In the genomic region with DNA sequence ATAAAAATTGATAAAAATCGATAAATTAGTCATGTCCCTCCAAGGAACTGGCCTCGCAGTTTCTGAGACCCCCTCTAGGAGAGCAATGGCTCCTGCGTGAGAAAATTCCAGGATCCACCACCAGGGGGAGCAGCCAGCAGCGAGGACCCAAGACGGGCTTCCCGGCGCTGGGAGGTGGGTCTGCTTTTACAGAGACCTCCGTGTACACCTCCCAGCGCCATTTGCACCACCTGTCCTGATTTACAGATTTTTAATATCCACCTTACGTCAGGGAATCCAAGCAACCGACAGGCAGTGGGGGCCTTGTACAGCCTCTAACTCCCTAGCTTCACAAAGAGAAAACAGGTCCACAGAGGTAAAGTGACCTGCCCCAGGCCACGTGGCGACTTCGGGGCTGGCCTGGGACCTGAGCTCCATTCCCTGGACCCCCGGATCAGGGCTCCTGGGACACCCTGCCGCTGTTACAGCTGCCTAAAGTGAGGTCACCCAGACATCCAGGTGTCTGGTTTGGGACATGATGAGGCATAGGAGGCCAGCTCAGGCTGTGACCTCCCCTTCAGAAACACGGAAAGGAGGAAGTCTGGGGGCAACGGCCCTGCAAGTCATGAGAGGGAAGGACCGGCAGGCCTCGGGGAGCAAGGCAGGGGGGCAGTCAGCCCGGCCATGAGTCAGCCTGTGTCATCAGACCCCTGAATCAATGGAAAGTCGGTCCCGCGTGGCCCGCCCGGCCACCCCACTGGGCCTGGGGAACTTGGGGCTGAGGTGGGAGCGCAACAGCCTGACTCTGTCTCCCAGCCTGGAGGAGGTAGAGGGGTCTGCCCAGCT, we compare ENCODE assay signal across 2 cellular contexts.
A peak's percentile ranks its signal among the peaks of the same experiment; 100 is the strongest.
TF ChIP-seq lines count a peak whose summit lies in the region.

No MANE protein-coding gene starts in this region.

TF ChIP-seq in A549, 52 proteins besides CTCF, POLR2A, EP300 and RAD21:
- TF ChIP-seq, protein P1, sequence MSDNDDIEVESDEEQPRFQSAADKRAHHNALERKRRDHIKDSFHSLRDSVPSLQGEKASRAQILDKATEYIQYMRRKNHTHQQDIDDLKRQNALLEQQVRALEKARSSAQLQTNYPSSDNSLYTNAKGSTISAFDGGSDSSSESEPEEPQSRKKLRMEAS (IDR thresholded peaks at IDR 0.05) = peak; percentile 53; the same call in 1 of the 2 replicates
- TF ChIP-seq, protein P2, sequence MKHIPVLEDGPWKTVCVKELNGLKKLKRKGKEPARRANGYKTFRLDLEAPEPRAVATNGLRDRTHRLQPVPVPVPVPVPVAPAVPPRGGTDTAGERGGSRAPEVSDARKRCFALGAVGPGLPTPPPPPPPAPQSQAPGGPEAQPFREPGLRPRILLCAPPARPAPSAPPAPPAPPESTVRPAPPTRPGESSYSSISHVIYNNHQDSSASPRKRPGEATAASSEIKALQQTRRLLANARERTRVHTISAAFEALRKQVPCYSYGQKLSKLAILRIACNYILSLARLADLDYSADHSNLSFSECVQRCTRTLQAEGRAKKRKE (CRISPR knock-in tag; IDR thresholded peaks at IDR 0.05; ENCODE audit: low read depth) = no peak
- TF ChIP-seq, protein P3, sequence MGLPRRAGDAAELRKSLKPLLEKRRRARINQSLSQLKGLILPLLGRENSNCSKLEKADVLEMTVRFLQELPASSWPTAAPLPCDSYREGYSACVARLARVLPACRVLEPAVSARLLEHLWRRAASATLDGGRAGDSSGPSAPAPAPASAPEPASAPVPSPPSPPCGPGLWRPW (IDR thresholded peaks at IDR 0.05) = no peak
- TF ChIP-seq PHF8 (IDR thresholded peaks at IDR 0.05; ENCODE audit: borderline replicate concordance, low read depth) (no peak), EHF (CRISPR knock-in tag; IDR thresholded peaks at IDR 0.05) (0 out of 2 replicates have a peak, but pooled peaks have one; percentile 28), GATA3 (IDR thresholded peaks at IDR 0.05; ENCODE audit: borderline replicate concordance) (no peak), HOXB13 (CRISPR knock-in tag; IDR thresholded peaks at IDR 0.05; ENCODE audit: low read depth) (peak; percentile 73; the same call in 1 of the 2 replicates), SMC3 (IDR thresholded peaks at IDR 0.05) (peak; percentile 65)
- TF ChIP-seq, protein P4, sequence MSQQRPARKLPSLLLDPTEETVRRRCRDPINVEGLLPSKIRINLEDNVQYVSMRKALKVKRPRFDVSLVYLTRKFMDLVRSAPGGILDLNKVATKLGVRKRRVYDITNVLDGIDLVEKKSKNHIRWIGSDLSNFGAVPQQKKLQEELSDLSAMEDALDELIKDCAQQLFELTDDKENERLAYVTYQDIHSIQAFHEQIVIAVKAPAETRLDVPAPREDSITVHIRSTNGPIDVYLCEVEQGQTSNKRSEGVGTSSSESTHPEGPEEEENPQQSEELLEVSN (IDR thresholded peaks at IDR 0.05; ENCODE audit: borderline replicate concordance, low read depth) = peak; percentile 26; the same call in 1 of the 2 replicates
- TF ChIP-seq, protein P5, sequence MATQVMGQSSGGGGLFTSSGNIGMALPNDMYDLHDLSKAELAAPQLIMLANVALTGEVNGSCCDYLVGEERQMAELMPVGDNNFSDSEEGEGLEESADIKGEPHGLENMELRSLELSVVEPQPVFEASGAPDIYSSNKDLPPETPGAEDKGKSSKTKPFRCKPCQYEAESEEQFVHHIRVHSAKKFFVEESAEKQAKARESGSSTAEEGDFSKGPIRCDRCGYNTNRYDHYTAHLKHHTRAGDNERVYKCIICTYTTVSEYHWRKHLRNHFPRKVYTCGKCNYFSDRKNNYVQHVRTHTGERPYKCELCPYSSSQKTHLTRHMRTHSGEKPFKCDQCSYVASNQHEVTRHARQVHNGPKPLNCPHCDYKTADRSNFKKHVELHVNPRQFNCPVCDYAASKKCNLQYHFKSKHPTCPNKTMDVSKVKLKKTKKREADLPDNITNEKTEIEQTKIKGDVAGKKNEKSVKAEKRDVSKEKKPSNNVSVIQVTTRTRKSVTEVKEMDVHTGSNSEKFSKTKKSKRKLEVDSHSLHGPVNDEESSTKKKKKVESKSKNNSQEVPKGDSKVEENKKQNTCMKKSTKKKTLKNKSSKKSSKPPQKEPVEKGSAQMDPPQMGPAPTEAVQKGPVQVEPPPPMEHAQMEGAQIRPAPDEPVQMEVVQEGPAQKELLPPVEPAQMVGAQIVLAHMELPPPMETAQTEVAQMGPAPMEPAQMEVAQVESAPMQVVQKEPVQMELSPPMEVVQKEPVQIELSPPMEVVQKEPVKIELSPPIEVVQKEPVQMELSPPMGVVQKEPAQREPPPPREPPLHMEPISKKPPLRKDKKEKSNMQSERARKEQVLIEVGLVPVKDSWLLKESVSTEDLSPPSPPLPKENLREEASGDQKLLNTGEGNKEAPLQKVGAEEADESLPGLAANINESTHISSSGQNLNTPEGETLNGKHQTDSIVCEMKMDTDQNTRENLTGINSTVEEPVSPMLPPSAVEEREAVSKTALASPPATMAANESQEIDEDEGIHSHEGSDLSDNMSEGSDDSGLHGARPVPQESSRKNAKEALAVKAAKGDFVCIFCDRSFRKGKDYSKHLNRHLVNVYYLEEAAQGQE (IDR thresholded peaks at IDR 0.05) = no peak

TF ChIP-seq in endothelial cell of umbilical vein, 7 proteins besides CTCF, POLR2A, EP300 and RAD21:
- TF ChIP-seq, protein P1 (IDR thresholded peaks at IDR 0.05; ENCODE audit: insufficient read depth, insufficient read length) = no peak
- peak; percentile 27 for TF ChIP-seq FOS (IDR thresholded peaks at IDR 0.05; ENCODE audit: borderline replicate concordance, insufficient read depth, low read length)
